Comparison of ENCODE assay signal across 4 cellular contexts in genomic region chr14:36748814-36749213, GRCh38.
"Had no signal": no experiment of that assay in that cellular context is flagged by ENCODE, and none has a peak within 500 bp of the region (broad histone marks: within the 10 kb centered on the region; RNA-seq: fewer than 3 reads in every experiment).

No MANE protein-coding gene starts in this region.

- H3K4me3 ChIP-seq: GM23338 had no signal

- H2AFZ ChIP-seq: GM23338 had no signal

- DNase-seq: H9, HCEC 1CT, KG1 had no signal

- ATAC-seq: GM23338 had no signal

- H3K4me2 ChIP-seq: GM23338 had no signal
